ENCODE assay signal across 12 cellular contexts in genomic region chr5:180133060-180133459, GRCh38.
"Had no signal": no experiment of that assay in that cellular context is flagged by ENCODE, and none has a peak within 500 bp of the region (broad histone marks: within the 10 kb centered on the region; RNA-seq: fewer than 3 reads in every experiment).

No MANE protein-coding gene starts in this region.

- H3K9me3 Mint-ChIP-seq: dendritic cell treated with granulocyte-macrophage colony-stimulating factor and Interleukin-4, amounts not matched to agents 40 ng/mL and 50 ng/mL, for 4 days; effector memory CD8-positive, alpha-beta T cell; immature natural killer cell; nephron progenitor cell had no signal

- DNase-seq: activated naive CD4-positive, alpha-beta T cell treated with anti-CD3 and anti-CD28 coated beads, Interleukin-2, amount 50 U/mL, for 16 hours; activated T-cell treated with anti-CD3 and anti-CD28 coated beads, Interleukin-2, amount 50 U/mL, for 72 hours; central memory CD4-positive, alpha-beta T cell; effector memory CD8-positive, alpha-beta T cell; erythroblast; immature natural killer cell; nephron progenitor cell; stimulated activated CD4-positive, alpha-beta T cell treated with anti-CD3 and anti-CD28 coated beads, Interleukin-4, amount 100 ng/mL, for 4 hours; SW 1271; tibial artery had no signal

- H3K4me3 Mint-ChIP-seq: activated T-cell treated with anti-CD3 and anti-CD28 coated beads, Interleukin-2, amount 50 U/mL, for 72 hours; dendritic cell treated with granulocyte-macrophage colony-stimulating factor and Interleukin-4, amounts not matched to agents 40 ng/mL and 50 ng/mL, for 4 days; effector memory CD8-positive, alpha-beta T cell; immature natural killer cell; nephron progenitor cell had no signal

- H3K36me3 Mint-ChIP-seq: immature natural killer cell had no signal

- ATAC-seq: activated CD4-positive, CD25-positive, alpha-beta regulatory T cell treated with anti-CD3 and anti-CD28 coated beads, Interleukin-2, amount 50 U/mL, for 24 hours; activated T-cell treated with anti-CD3 and anti-CD28 coated beads, Interleukin-2, amount 50 U/mL, for 72 hours; effector memory CD8-positive, alpha-beta T cell had no signal

- H3K27ac Mint-ChIP-seq: activated T-cell treated with anti-CD3 and anti-CD28 coated beads, Interleukin-2, amount 50 U/mL, for 72 hours; dendritic cell treated with granulocyte-macrophage colony-stimulating factor and Interleukin-4, amounts not matched to agents 40 ng/mL and 50 ng/mL, for 4 days; effector memory CD8-positive, alpha-beta T cell; nephron progenitor cell had no signal
